Comparison of ENCODE assay signal across 8 cellular contexts in genomic region chr2:190679813-190680591, GRCh38. TPM values are rescaled to one million over a fixed set of nuclear protein-coding genes. Genes with fewer than 3 reads are reported as not detected.
DNase-seq lines count a peak whose midpoint lies in the region; ATAC-seq and TF ChIP-seq lines count a peak whose summit lies in the region.

No MANE protein-coding gene starts in this region.

- DNase-seq in ACHN, result peak; percentile 47
- DNase-seq in NCI-H526 treated with DMSO at 0.1 percent for 48 hours (lab: John Stamatoyannopoulos, UW), result peak; percentile 69
- peak; percentile 33 for DNase-seq in activated T-helper 1 cell treated with Interleukin-2 at 50 U/mL for 16 hours (ENCODE audit: low read depth)
- DNase-seq in foreskin melanocyte, result peak; percentile 80
- DNase-seq in progenitor cell of endocrine pancreas (ENCODE audit: low spot score, unreplicated experiment), result peak; percentile 12
- DNase-seq in AG08395 (ENCODE audit: low spot score), result no peak

- ATAC-seq in GM18511 (IDR thresholded peaks at IDR 0.05; ENCODE audit: unreplicated experiment) (peak; percentile 58), HG02884 (IDR thresholded peaks at IDR 0.05; ENCODE audit: unreplicated experiment) (peak; percentile 45)

- peaks cover 12% of the 10 kb centered on the region for H3K36me3 Mint-ChIP-seq in progenitor cell of endocrine pancreas (ENCODE audit: insufficient read depth)

- peak overlapping the region; percentile 45 for H3K27ac Mint-ChIP-seq in progenitor cell of endocrine pancreas

- in situ Hi-C loops in ACHN (cut with HindIII; ENCODE audit: low pct_ligation_motif_present, low pct_unique_long_range_greater_than_20kb, low sequenced_read_pairs), result no loop called here

- H3K27me3 Mint-ChIP-seq in progenitor cell of endocrine pancreas, result no peaks in the 10 kb centered on the region

- H3K4me1 Mint-ChIP-seq in progenitor cell of endocrine pancreas (ENCODE audit: low read depth), result peaks cover 18% of the 10 kb centered on the region

- peak; percentile 66 for TF ChIP-seq CTCF in progenitor cell of endocrine pancreas (IDR thresholded peaks at IDR 0.05; ENCODE audit: unreplicated experiment)

- H3K9me3 Mint-ChIP-seq in progenitor cell of endocrine pancreas (ENCODE audit: low read depth), result no peaks in the 10 kb centered on the region

- H3K4me3 Mint-ChIP-seq in progenitor cell of endocrine pancreas (ENCODE audit: low read depth), result no peak overlapping the region

RNA-seq across cellular contexts. Expression of gene NAB1, which starts 31.1 kb away (rescaled TPM):
- total RNA-seq in progenitor cell of endocrine pancreas, result 57.1 and 64.1 TPM in 2 replicates
